Comparison of ENCODE assay signal across 7 cellular contexts in the genomic region with DNA sequence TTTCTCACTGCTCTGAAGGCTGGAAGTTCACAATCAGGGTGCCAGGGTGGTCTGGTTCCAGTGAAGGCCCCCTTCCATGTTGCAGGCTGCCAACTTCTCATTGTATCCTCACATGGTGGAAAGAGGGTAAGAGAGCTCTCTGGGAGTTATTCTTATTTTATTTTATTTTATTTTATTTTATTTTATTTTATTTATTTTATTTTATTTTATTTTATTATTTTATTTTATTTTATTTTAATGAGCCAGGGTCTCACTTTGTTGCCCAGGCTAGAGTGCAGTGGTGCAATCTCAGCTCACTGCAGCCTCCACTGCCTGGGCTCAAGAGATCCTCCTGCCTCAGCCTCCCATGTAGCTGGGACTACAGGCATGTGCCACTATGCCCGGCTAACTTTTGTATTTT. TPM values are rescaled to one million over a fixed set of nuclear protein-coding genes. Genes with fewer than 3 reads are reported as not detected.
"Had no signal": no experiment of that assay in that cellular context is flagged by ENCODE, and none has a peak within 500 bp of the region (broad histone marks: within the 10 kb centered on the region; RNA-seq: fewer than 3 reads in every experiment).

No MANE protein-coding gene starts in this region.

RNA-seq across cellular contexts. Expression of gene DNAH3, which starts 5.4 kb away (rescaled TPM):
- total RNA-seq: GM23248, HFFc6 had no signal
- polyA plus RNA-seq: GM23248 had no signal

RNA-seq across cellular contexts. Expression of gene ZP2, which starts 55.4 kb away (rescaled TPM):
- total RNA-seq: GM23248, GM23338, H1, H4, H7, H9, HFFc6 had no signal
- polyA plus RNA-seq: GM23248, GM23338, H1 had no signal
